ENCODE assay signal across 8 cellular contexts in the genomic region with DNA sequence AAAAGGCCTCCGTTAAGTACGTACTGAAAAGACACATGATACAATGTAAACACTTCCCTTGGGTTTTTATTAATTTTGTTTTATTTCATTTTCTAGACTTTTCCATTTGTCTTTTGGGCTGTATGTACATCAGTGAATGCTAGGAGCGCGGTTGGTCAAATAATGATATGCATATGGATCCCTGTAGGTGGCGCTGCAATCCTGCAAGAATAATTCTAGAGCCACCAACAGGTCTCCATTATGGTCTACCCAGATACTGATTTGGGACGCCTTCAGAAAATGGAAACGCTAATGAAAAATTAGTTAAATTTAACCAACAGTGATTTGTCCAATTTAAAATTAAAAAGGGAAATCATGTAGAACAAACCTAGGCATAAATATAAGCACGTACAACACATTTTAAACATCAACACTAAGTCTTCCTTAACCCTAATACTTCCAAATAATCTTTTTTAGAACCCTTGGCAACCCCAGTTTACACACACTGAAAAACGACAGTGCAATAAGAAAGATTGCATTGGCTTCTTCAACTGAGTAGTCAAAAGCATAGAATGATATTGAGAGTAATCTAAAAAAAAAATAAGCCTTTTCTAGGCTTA.
DNase-seq lines count a peak whose midpoint lies in the region; ATAC-seq and TF ChIP-seq lines count a peak whose summit lies in the region.

No MANE protein-coding gene starts in this region.

- DNase-seq in activated CD4-positive, alpha-beta T cell treated with anti-CD3 and anti-CD28 coated beads for 48 hours = peak; percentile 53
- DNase-seq in activated CD4-positive, alpha-beta T cell treated with anti-CD3 and anti-CD28 coated beads, Interleukin-2, amount 50 U/mL, for 1 hour = no peak
- DNase-seq in HT-29 (ENCODE audit: low spot score) (peak; percentile 88), NOMO-1 treated with DMSO at 0.1 percent for 48 hours (lab: John Stamatoyannopoulos, UW; ENCODE audit: unreplicated experiment) (peak; percentile 76), MCF 10A (ENCODE audit: unreplicated experiment) (peak; percentile 88), islet precursor cell (peak; percentile 82)
- peak; percentile 49 for DNase-seq in stimulated activated CD8-positive, alpha-beta memory T cell treated with anti-CD3 and anti-CD28 coated beads, Interleukin-4, amount 100 ng/mL, for 48 hours

- CTCF ChIA-PET in MCF 10A (lab: Yijun Ruan, JAX) = no interaction called here

- no peaks in the 10 kb centered on the region for H3K36me3 Mint-ChIP-seq in MCF 10A (ENCODE audit: insufficient read depth, unreplicated experiment)

- no TSS peak for BruUV-seq in MCF 10A (replicated peaks; lab: Mats Ljungman, UMichigan)

- peak; percentile 97 for ATAC-seq in GM21717 (IDR thresholded peaks at IDR 0.05; ENCODE audit: unreplicated experiment)

- H3K4me1 Mint-ChIP-seq in MCF 10A (ENCODE audit: insufficient read depth, unreplicated experiment) = no peaks in the 10 kb centered on the region

- POLR2A ChIA-PET in MCF 10A (lab: Yijun Ruan, JAX) = no interaction called here

- TF ChIP-seq CTCF in MCF 10A (IDR thresholded peaks at IDR 0.05; ENCODE audit: unreplicated experiment) = peak; percentile 87

- no peak overlapping the region for H3K27ac Mint-ChIP-seq in MCF 10A (ENCODE audit: low read depth, unreplicated experiment)

- H3K9me3 Mint-ChIP-seq in MCF 10A (ENCODE audit: unreplicated experiment) = no peaks in the 10 kb centered on the region

- H3K27me3 Mint-ChIP-seq in MCF 10A (ENCODE audit: insufficient read depth, unreplicated experiment) = no peaks in the 10 kb centered on the region

- no peak overlapping the region for H3K4me3 Mint-ChIP-seq in MCF 10A (ENCODE audit: unreplicated experiment)

- intact Hi-C loops in MCF 10A (cut with micrococcal nuclease) = loop anchor here (1.0 to 10.0 kb wide), 10 partner anchors 340 to 1129 kb away; no protein-coding TSS in a partner anchor
